ENCODE assay signal across 1 cellular context in genomic region chr7:64794171-64794844, GRCh38.
TF ChIP-seq lines count a peak whose summit lies in the region.

Gene ZNF138, plus strand, starts transcription at chr7:64794428. Its CDS starts 141 bp downstream, at chr7:64794569.

TF ChIP-seq in GM12878, 131 proteins besides CTCF, POLR2A, EP300 and RAD21 (continued from another document):
- TF ChIP-seq PRDM15 (CRISPR knock-in tag; IDR thresholded peaks at IDR 0.05) (no peak), ZNF274 (IDR thresholded peaks at IDR 0.05; ENCODE audit: insufficient read depth, insufficient read length) (no peak), CHD2 (IDR thresholded peaks at IDR 0.05; ENCODE audit: borderline replicate concordance, low read depth, low read length) (peak; percentile 90)
